In the genomic region with DNA sequence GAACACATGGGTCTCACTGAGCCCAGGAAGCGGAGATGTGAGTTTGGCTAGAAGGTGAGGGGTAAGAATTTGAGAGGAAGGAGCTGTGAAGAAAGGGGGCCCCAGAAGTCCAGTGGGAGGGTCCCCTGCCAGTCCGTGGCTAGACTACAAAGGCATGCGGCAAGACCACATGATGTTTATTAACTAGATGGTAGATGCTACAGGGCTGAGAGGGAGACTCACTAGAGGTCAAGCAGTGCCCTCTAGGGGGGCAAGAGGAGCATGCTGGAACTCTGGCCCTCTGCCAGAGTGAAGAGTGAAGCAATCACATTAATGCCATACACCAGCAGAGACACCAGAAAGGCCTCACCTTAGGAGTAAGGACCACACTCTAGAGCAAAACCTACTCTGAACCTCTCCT, we compare ENCODE assay signal across 8 cellular contexts. TPM values are rescaled to one million over a fixed set of nuclear protein-coding genes. Genes with fewer than 3 reads are reported as not detected.
DNase-seq lines count a peak whose midpoint lies in the region; ATAC-seq and TF ChIP-seq lines count a peak whose summit lies in the region.

No MANE protein-coding gene starts in this region.

- ATAC-seq in RWPE2 (ENCODE audit: low read depth) (no peak; the same call in 2 of the 3 replicates), body of pancreas (peak; percentile 72), left colon (peak; percentile 33), GM21529 (IDR thresholded peaks at IDR 0.05; ENCODE audit: unreplicated experiment) (no peak)

- peak; percentile 41 for DNase-seq in DMS79 treated with DMSO at 0.1 percent for 48 hours (lab: John Stamatoyannopoulos, UW)
- DNase-seq in HL-60 (ENCODE audit: low read depth in 1 of 2, low spot score in 1 of 2) = peak; percentile 69 to 88
- no peak for DNase-seq in RWPE2 (ENCODE audit: low spot score)
- peak; percentile 58 to 75 (median 74) for DNase-seq in body of pancreas
- no peak for DNase-seq in left colon
- DNase-seq in NCI-H2107 treated with DMSO at 0.1 percent for 48 hours (lab: John Stamatoyannopoulos, UW; ENCODE audit: unreplicated experiment) = no peak
- no peak for DNase-seq in amniotic stem cell (lab: John Stamatoyannopoulos, UW)

- H3K27me3 ChIP-seq in HL-60 (ENCODE audit: insufficient read depth, poor library complexity, severe bottlenecking) (no peaks in the 10 kb centered on the region), RWPE2 (ENCODE audit: insufficient read depth, poor library complexity, severe bottlenecking) (no peaks in the 10 kb centered on the region), body of pancreas (no peaks in the 10 kb centered on the region)

- H3K9me3 ChIP-seq in RWPE2 (ENCODE audit: severe bottlenecking) (peaks cover 2% of the 10 kb centered on the region), body of pancreas (no peaks in the 10 kb centered on the region)

- peaks cover 35% of the 10 kb centered on the region for H3K36me3 ChIP-seq in RWPE2 (ENCODE audit: low read depth)
- H3K36me3 ChIP-seq in body of pancreas (replicated peaks in 1 of 2; ENCODE audit: insufficient read depth in 1 of 2, low read depth in 2 of 2) = peaks cover 0 to 2% of the 10 kb centered on the region in 2 donors

- H3K27ac ChIP-seq in HL-60 (replicated peaks) = no peak overlapping the region; the same call in 1 of the 2 replicates
- H3K27ac ChIP-seq in RWPE2 (ENCODE audit: poor library complexity, severe bottlenecking) = no peak overlapping the region
- no peak overlapping the region for H3K27ac ChIP-seq in body of pancreas

- no peak for TF ChIP-seq POLR2A in body of pancreas (IDR thresholded peaks at IDR 0.05)

- intact Hi-C loops in body of pancreas (cut with DNase I) = no loop called here
- intact Hi-C loops in left colon (cut with DNase I, micrococcal nuclease) = no loop called here

- H3K4me3 ChIP-seq in HL-60 (replicated peaks; ENCODE audit: insufficient read depth, low read length) = no peak overlapping the region
- H3K4me3 ChIP-seq in RWPE2 (ENCODE audit: severe bottlenecking) = no peak overlapping the region
- no peak overlapping the region for H3K4me3 ChIP-seq in body of pancreas

- 66 to 67% methylated on average over 3 of the region's 3 CpGs for WGBS in body of pancreas, 2 donors

- H3K4me1 ChIP-seq in RWPE2 (ENCODE audit: insufficient read depth, poor library complexity, severe bottlenecking) (no peaks in the 10 kb centered on the region), body of pancreas (peaks cover 38% of the 10 kb centered on the region)

- TF ChIP-seq CTCF in HL-60 (IDR thresholded peaks at IDR 0.05; ENCODE audit: insufficient read depth, low read length) = peak; percentile 44
- TF ChIP-seq CTCF in RWPE2 (IDR thresholded peaks at IDR 0.05; ENCODE audit: poor library complexity, severe bottlenecking) = peak; percentile 23
- peak in 6 of 7 experiments; percentile 25 to 51 (median 40) for TF ChIP-seq CTCF in body of pancreas (IDR thresholded peaks at IDR 0.05)

RNA-seq across cellular contexts. Expression of a gene that starts 12.2 kb away (rescaled TPM):
- 10 to 100 TPM; 61.0 to 74.5 TPM for total RNA-seq in body of pancreas
- 10 to 100 TPM; 74.0 to 84.4 TPM for total RNA-seq in left colon

RNA-seq across cellular contexts. Expression of a gene that starts 12.6 kb away (rescaled TPM):
- 10 to 100 TPM; 14.3 to 20.1 TPM for total RNA-seq in body of pancreas
- 10 to 100 TPM in 1 of 2 donors, 1 to 10 TPM in 1; 8.6 to 11.2 TPM for total RNA-seq in left colon

RNA-seq across cellular contexts. Expression of a gene that starts 28.1 kb away (rescaled TPM):
- total RNA-seq in body of pancreas (not detected), left colon (1 to 10 TPM in 1 of 2 donors, under 1 TPM in 1; 0.75 to 1.1 TPM)

Comparison
In these comparisons a context has a peak if more than half of its experiments do, and no peak if none do; other contexts are left out.
1. DNase-seq: peak in DMS79 treated with DMSO at 0.1 percent for 48 hours (single experiment), HL-60 (2 of 2) and body of pancreas (4 of 4); none in RWPE2 (single experiment), left colon (0 of 2), NCI-H2107 treated with DMSO at 0.1 percent for 48 hours (single experiment) and amniotic stem cell (single experiment).
2. ATAC-seq: peak in body of pancreas (single experiment) and left colon (single experiment); none in RWPE2 (single experiment) and GM21529 (single experiment).
3. Peak in every context shown above with its lines, with median percentiles within 50 percentile points of each other: CTCF ChIP-seq.